ENCODE assay signal across 8 cellular contexts in genomic region chrX:47143894-47144625, GRCh38. TPM values are rescaled to one million over a fixed set of nuclear protein-coding genes. Genes with fewer than 3 reads are reported as not detected.
DNase-seq lines count a peak whose midpoint lies in the region; ATAC-seq and TF ChIP-seq lines count a peak whose summit lies in the region.

No MANE protein-coding gene starts in this region.

- peak overlapping the region; percentile 39; the same call in 1 of the 2 replicates for H2AFZ ChIP-seq in PC-9

- H3F3A ChIP-seq in PC-9 (ENCODE audit: insufficient read depth, low read depth), result no peaks in the 10 kb centered on the region

- peak overlapping the region; percentile 65 for H3K4me2 ChIP-seq in PC-9

- no peaks in the 10 kb centered on the region for H3K36me3 ChIP-seq in PC-9 (ENCODE audit: low read depth)

- peak overlapping the region; percentile 97 for H3K4me3 Mint-ChIP-seq in chondrocyte (ENCODE audit: unreplicated experiment)
- H3K4me3 Mint-ChIP-seq in stimulated activated naive B cell treated with anti-CD40 and anti-IgM and Interleukin-4, amounts not matched to agents 10 μg/mL and 1 μg/mL and 100 μg/mL, for 72 hours, result peak overlapping the region; percentile 97 to 100

- no peaks in the 10 kb centered on the region for H3K27me3 ChIP-seq in PC-9 (ENCODE audit: insufficient read depth, low read depth)

- peak overlapping the region; percentile 92 for H3K27ac Mint-ChIP-seq in chondrocyte (ENCODE audit: unreplicated experiment)
- peak overlapping the region; percentile 100 for H3K27ac Mint-ChIP-seq in stimulated activated naive B cell treated with anti-CD40 and anti-IgM and Interleukin-4, amounts not matched to agents 10 μg/mL and 1 μg/mL and 100 μg/mL, for 72 hours

- peaks cover 2% of the 10 kb centered on the region for H3K36me3 Mint-ChIP-seq in chondrocyte (ENCODE audit: low read depth)
- peaks cover 31 to 35% of the 10 kb centered on the region in 2 donors for H3K36me3 Mint-ChIP-seq in stimulated activated naive B cell treated with anti-CD40 and anti-IgM and Interleukin-4, amounts not matched to agents 10 μg/mL and 1 μg/mL and 100 μg/mL, for 72 hours

- DNase-seq in ACHN (peak; percentile 15), GM10266 (ENCODE audit: extremely low spot score) (peak; percentile 38), PC-9 (no peak), chondrocyte (ENCODE audit: low spot score) (no peak), left kidney (ENCODE audit: low read depth, low spot score) (peak; percentile 59)
- no peak for DNase-seq in stimulated activated naive B cell treated with anti-CD40 and anti-IgM and Interleukin-4, amounts not matched to agents 10 μg/mL and 1 μg/mL and 100 μg/mL, for 72 hours
- no peak for DNase-seq in activated effector memory CD4-positive, alpha-beta T cell treated with anti-CD3 and anti-CD28 coated beads, Interleukin-2, amount 50 U/mL, for 16 hours

- intact Hi-C loops in PC-9 (cut with micrococcal nuclease; ENCODE audit: unreplicated experiment), result no loop called here

- POLR2A ChIA-PET in PC-9 (lab: Charles Lee; ENCODE audit: unreplicated experiment), result no interaction called here

- H3K27me3 Mint-ChIP-seq in chondrocyte (ENCODE audit: low read depth), result no peaks in the 10 kb centered on the region
- peaks cover 0 to 7% of the 10 kb centered on the region in 2 donors for H3K27me3 Mint-ChIP-seq in stimulated activated naive B cell treated with anti-CD40 and anti-IgM and Interleukin-4, amounts not matched to agents 10 μg/mL and 1 μg/mL and 100 μg/mL, for 72 hours

- peak; percentile 10 for ATAC-seq in HG02973 (IDR thresholded peaks at IDR 0.05; ENCODE audit: unreplicated experiment)
- peak; percentile 3 to 11 for ATAC-seq in stimulated activated naive B cell treated with anti-CD40 and anti-IgM and Interleukin-4, amounts not matched to agents 10 μg/mL and 1 μg/mL and 100 μg/mL, for 72 hours (replicated peaks)

- H3K79me2 ChIP-seq in PC-9 (ENCODE audit: low read depth), result peaks cover 39% of the 10 kb centered on the region

- in situ Hi-C loops in ACHN (cut with HindIII; ENCODE audit: low pct_ligation_motif_present, low pct_unique_long_range_greater_than_20kb, low sequenced_read_pairs), result no loop called here

- H3K9me2 ChIP-seq in PC-9 (ENCODE audit: insufficient read depth), result no peaks in the 10 kb centered on the region

- CTCF ChIA-PET in PC-9 (lab: Charles Lee), result interaction anchor here (1.0 kb wide), 1 partner anchor 10 kb away, joined by 3 read pairs; no protein-coding TSS in a partner anchor

- H4K20me1 ChIP-seq in PC-9 (ENCODE audit: insufficient read depth), result peaks cover 5% of the 10 kb centered on the region; the same call in 1 of the 2 replicates

- H3K9me3 ChIP-seq in PC-9 (ENCODE audit: insufficient read depth, low read depth), result no peaks in the 10 kb centered on the region

- peak overlapping the region; percentile 57 for H3K4me3 ChIP-seq in PC-9

- no peaks in the 10 kb centered on the region for H3K9me3 Mint-ChIP-seq in chondrocyte (ENCODE audit: low read depth)
- H3K9me3 Mint-ChIP-seq in stimulated activated naive B cell treated with anti-CD40 and anti-IgM and Interleukin-4, amounts not matched to agents 10 μg/mL and 1 μg/mL and 100 μg/mL, for 72 hours, result no peaks in the 10 kb centered on the region

- BruUV-seq in PC-9 (replicated peaks; lab: Mats Ljungman, UMichigan), result TSS peak; percentile 67

- H3K4me1 Mint-ChIP-seq in chondrocyte (ENCODE audit: low read depth), result peaks cover 15% of the 10 kb centered on the region
- H3K4me1 Mint-ChIP-seq in stimulated activated naive B cell treated with anti-CD40 and anti-IgM and Interleukin-4, amounts not matched to agents 10 μg/mL and 1 μg/mL and 100 μg/mL, for 72 hours, result peaks cover 10 to 29% of the 10 kb centered on the region in 2 donors

- TF ChIP-seq CTCF in GM10266 (IDR thresholded peaks at IDR 0.05; ENCODE audit: control insufficient read depth, insufficient read depth, low read depth, missing control alignments) (no peak), PC-9 (conservative IDR thresholded peaks at IDR 0.05) (no peak), chondrocyte (IDR thresholded peaks at IDR 0.05) (no peak)

- H3K27ac ChIP-seq in PC-9, result peak overlapping the region; percentile 81; the same call in 1 of the 2 replicates

- H3K4me1 ChIP-seq in PC-9 (replicated peaks; ENCODE audit: insufficient read depth), result no peaks in the 10 kb centered on the region

RNA-seq across cellular contexts. Expression of gene NDUFB11, which starts 0.4 kb away (rescaled TPM):
- total RNA-seq in PC-9 (2021) (58.2 and 61.9 TPM in 2 replicates), chondrocyte (60.7 to 65.4 TPM (median 60.8 TPM) in 3 replicates)

RNA-seq across cellular contexts. Expression of gene RBM10, which starts 1.0 kb away (rescaled TPM):
- total RNA-seq in PC-9 (2021) (31.9 and 34.8 TPM in 2 replicates), chondrocyte (29.0 to 36.3 TPM (median 29.6 TPM) in 3 replicates)

RNA-seq across cellular contexts. Expression of gene UBA1, which starts 49.6 kb away (rescaled TPM):
- total RNA-seq in PC-9 (2021) (121 and 126 TPM in 2 replicates), chondrocyte (299 to 312 TPM (median 311 TPM) in 3 replicates)

Comparison
In these comparisons a context has a peak if more than half of its experiments do, and no peak if none do; other contexts are left out.
1. DNase-seq: peak in ACHN (single experiment), GM10266 (single experiment) and left kidney (single experiment); none in PC-9 (0 of 2), chondrocyte (single experiment), stimulated activated naive B cell treated with anti-CD40 and anti-IgM and Interleukin-4, amounts not matched to agents 10 μg/mL and 1 μg/mL and 100 μg/mL, for 72 hours (single experiment) and activated effector memory CD4-positive, alpha-beta T cell treated with anti-CD3 and anti-CD28 coated beads, Interleukin-2, amount 50 U/mL, for 16 hours (single experiment).